8 cellular contexts compared by ENCODE assay signal in the genomic region with DNA sequence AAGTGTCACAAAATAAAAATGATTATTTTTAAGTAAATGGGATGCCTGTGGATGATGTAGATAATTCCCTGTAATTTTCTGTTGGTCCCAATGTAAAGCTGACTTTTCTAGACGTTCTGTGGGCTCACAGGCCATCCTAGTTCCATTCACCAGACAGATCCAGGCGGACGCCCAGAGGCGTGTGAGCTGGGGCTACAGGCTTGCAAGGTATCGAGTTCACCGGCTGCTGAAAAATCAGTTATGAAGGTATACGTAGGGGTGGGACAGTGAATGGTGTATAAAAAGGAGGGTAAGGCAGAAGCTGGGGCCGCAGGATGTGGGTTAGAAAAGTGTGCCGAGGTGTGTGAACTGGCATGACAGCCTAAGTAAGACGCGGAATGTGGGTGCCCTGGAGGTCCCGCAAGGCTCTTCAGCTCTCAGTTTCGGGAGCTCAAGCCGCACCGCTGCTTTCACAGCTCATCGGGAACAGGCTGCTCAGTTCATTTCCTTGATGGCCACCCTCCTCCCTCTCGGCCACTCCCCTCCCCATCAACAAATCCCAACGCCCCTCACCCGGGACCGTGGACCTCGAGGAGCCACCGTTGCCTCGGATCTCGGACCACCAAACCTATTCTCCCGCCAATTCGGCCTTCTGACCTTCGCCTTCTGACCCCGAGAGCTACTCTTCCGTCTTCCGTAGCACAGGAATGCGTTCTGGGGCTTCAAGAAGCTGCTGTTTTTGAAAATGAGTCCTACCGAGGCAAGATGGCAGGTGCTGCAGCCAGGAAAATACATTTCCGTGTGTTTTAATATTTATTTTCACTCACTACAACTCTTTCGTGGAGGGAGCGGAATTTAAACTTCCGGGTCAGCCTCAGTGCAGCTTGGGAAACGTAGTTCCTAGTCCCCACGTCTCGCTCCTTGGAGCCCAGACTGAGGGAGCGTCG. TPM values are rescaled to one million over a fixed set of nuclear protein-coding genes. Genes with fewer than 3 reads are reported as not detected.
DNase-seq lines count a peak whose midpoint lies in the region; ATAC-seq and TF ChIP-seq lines count a peak whose summit lies in the region.

A gene with protein sequence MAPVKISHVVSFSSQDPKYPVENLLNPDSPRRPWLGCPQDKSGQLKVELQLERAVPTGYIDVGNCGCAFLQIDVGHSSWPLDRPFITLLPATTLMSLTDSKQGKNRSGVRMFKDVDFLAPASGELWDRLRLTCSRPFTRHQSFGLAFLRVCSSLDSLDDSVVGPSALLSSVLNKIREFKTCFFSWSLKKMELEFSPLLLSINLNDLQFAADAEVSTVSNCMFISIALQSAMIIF (minus strand): TSS at position 782 of the 926 bp plus-strand sequence. CDS start 5,241 bp downstream, outside the sequence.

- H3K27ac ChIP-seq in HCT116 (ENCODE audit: low read depth, low read length): peak within 1 kb of the TSS; percentile 73
- H3K27ac ChIP-seq in vagina: peak within 1 kb of the TSS; percentile 90

- no peaks in the 10 kb centered on the region for H3K9me3 ChIP-seq in HCT116 (ENCODE audit: control insufficient read depth in 1 of 2, insufficient read depth in 1 of 2, low read depth in 1 of 2, low read length in 2 of 2)
- H3K9me3 ChIP-seq in MG63: no peaks in the 10 kb centered on the region
- no peaks in the 10 kb centered on the region for H3K9me3 ChIP-seq in vagina

- peak within 1 kb of the TSS; percentile 100 for H3K27ac Mint-ChIP-seq in activated naive CD8-positive, alpha-beta T cell

- no peaks in the 10 kb centered on the region for H3K9me2 ChIP-seq in HCT116 (ENCODE audit: insufficient read depth)

- ATAC-seq in HCT116: peak; percentile 91

- peak within 1 kb of the TSS; percentile 95 for H2AFZ ChIP-seq in HCT116 (ENCODE audit: low read depth, low read length, poor library complexity, severe bottlenecking)

- CTCF ChIA-PET in GM10248 (lab: Yijun Ruan, JAX) (interaction anchor here (0.6 to 5.0 kb wide), 16 partner anchors 8 to 217 kb away, joined by 3 to 24 read pairs (median 3); no protein-coding TSS in a partner anchor), HCT116 (lab: Charles Lee) (interaction anchor here (1.0 to 1.2 kb wide), 2 partner anchors 64 to 216 kb away, joined by 3 read pairs; no protein-coding TSS in a partner anchor)

- H3K4me3 ChIP-seq in HCT116 (replicated peaks in 1 of 2; ENCODE audit: low read depth in 1 of 2, low read length in 2 of 2) (peak within 1 kb of the TSS; percentile 83 to 89), MG63 (peak within 1 kb of the TSS; percentile 89), vagina (peak within 1 kb of the TSS; percentile 74 to 93)

- H3K27me3 Mint-ChIP-seq in activated naive CD8-positive, alpha-beta T cell: no peaks in the 10 kb centered on the region

- intact Hi-C loops in HCT116 (cut with micrococcal nuclease) (no loop called here), cardiac septum (cut with DNase I) (loop anchor here (2.0 kb wide), 1 partner anchor 185 kb away; the partner anchor contains the start of gene ANAPC15), posterior cingulate gyrus (cut with DNase I) (loop anchor here (5.0 kb wide), 1 partner anchor 174 kb away; the partner anchor contains the start of gene LAMTOR1), vagina (cut with DNase I) (no loop called here)

- peaks cover 54% of the 10 kb centered on the region for H3K79me2 ChIP-seq in HCT116 (ENCODE audit: insufficient read depth, low read length)

- POLR2A ChIA-PET in GM10248 (lab: Yijun Ruan, JAX) (interaction anchor here (0.5 to 0.6 kb wide), 2 partner anchors 460 to 791 kb away, joined by 6 to 10 read pairs; no protein-coding TSS in a partner anchor), HCT116 (lab: Charles Lee) (interaction anchor here (1.0 kb wide), 1 partner anchor 8 kb away, joined by 3 read pairs; no protein-coding TSS in a partner anchor)

- H3K36me3 ChIP-seq in HCT116 (ENCODE audit: control insufficient read depth in 1 of 2, insufficient read depth in 2 of 2, low read length in 2 of 2): no peaks in the 10 kb centered on the region
- peaks cover 2% of the 10 kb centered on the region; the same call in 1 of the 2 replicates for H3K36me3 ChIP-seq in MG63
- H3K36me3 ChIP-seq in vagina: peaks cover 0 to 6% of the 10 kb centered on the region in 2 donors

- RAD21 ChIA-PET in HCT116 (lab: Charles Lee; ENCODE audit: low non-redundant PET in 1 of 2, low total read pairs in 2 of 2, uncharacterized antibody in 2 of 2, unreplicated experiment in 2 of 2): interaction anchor here in 1 of 2 experiments (0.6 kb wide), 1 partner anchor 8 kb away, joined by 4 read pairs; no protein-coding TSS in a partner anchor

- TF ChIP-seq CTCF in GM10248 (IDR thresholded peaks at IDR 0.05; ENCODE audit: control extremely low read depth, extremely low read depth, low read depth, missing control alignments) (no peak), HCT116 (IDR thresholded peaks at IDR 0.05 in 2 of 3, conservative IDR thresholded peaks at IDR 0.05 in 1 of 3; ENCODE audit: borderline replicate concordance in 1 of 3, insufficient read depth in 1 of 3, low read depth in 2 of 3, low read length in 2 of 3) (no peak), vagina (IDR thresholded peaks at IDR 0.05) (no peak)

- TF ChIP-seq RAD21 in HCT116 (IDR thresholded peaks at IDR 0.05; ENCODE audit: low read depth): no peak

- peak within 1 kb of the TSS; percentile 100 for H3K4me3 Mint-ChIP-seq in activated naive CD8-positive, alpha-beta T cell

- peaks cover 4 to 18% of the 10 kb centered on the region in 2 experiments for H3K4me1 ChIP-seq in HCT116 (ENCODE audit: control insufficient read depth in 1 of 2, insufficient read depth in 2 of 2, low read length in 2 of 2)
- peaks cover 32% of the 10 kb centered on the region for H3K4me1 ChIP-seq in vagina

- H3K4me1 Mint-ChIP-seq in activated naive CD8-positive, alpha-beta T cell (ENCODE audit: low read depth): peaks cover 51% of the 10 kb centered on the region

- no peaks in the 10 kb centered on the region for H4K20me1 ChIP-seq in HCT116 (ENCODE audit: insufficient read depth)

- H3K36me3 Mint-ChIP-seq in activated naive CD8-positive, alpha-beta T cell: peaks cover 2% of the 10 kb centered on the region

- TF ChIP-seq POLR2A in HCT116 (IDR thresholded peaks at IDR 0.05; ENCODE audit: borderline replicate concordance, extremely low read depth, insufficient read depth, insufficient read length) (no peak), vagina (IDR thresholded peaks at IDR 0.05) (no peak)

- BruUV-seq in HCT116 (replicated peaks; lab: Mats Ljungman, UMichigan): TSS peak; percentile 80

- DNase-seq in GM10248 (ENCODE audit: extremely low spot score) (peak; percentile 81), HCT116 (ENCODE audit: low read depth, low spot score) (peak; percentile 86), MG63 (peak; percentile 82), SHP77 treated with DMSO at 0.1 percent for 48 hours (lab: John Stamatoyannopoulos, UW) (peak; percentile 98), cardiac septum (ENCODE audit: low spot score) (peak; percentile 87), posterior cingulate gyrus (peak; percentile 63 to 93 (median 81)), vagina (ENCODE audit: extremely low spot score in 2 of 2) (peak in 1 of 2 donors; percentile 88)

- H3K4me2 ChIP-seq in HCT116 (ENCODE audit: low read length): peak within 1 kb of the TSS; percentile 92

- H3K27me3 ChIP-seq in HCT116 (ENCODE audit: insufficient read depth, low read length): no peaks in the 10 kb centered on the region
- H3K27me3 ChIP-seq in MG63: no peaks in the 10 kb centered on the region
- H3K27me3 ChIP-seq in vagina: no peaks in the 10 kb centered on the region

- no peaks in the 10 kb centered on the region for H3K9me3 Mint-ChIP-seq in activated naive CD8-positive, alpha-beta T cell (ENCODE audit: low read depth)

- H3K9ac ChIP-seq in HCT116 (ENCODE audit: low read length): peak within 1 kb of the TSS; percentile 91

TF ChIP-seq in HCT116, 20 proteins besides CTCF, POLR2A, EP300 and RAD21:
- TF ChIP-seq ELF1 (IDR thresholded peaks at IDR 0.05; ENCODE audit: borderline replicate concordance, low read depth) (peak; percentile 95), FOSL1 (IDR thresholded peaks at IDR 0.05; ENCODE audit: low read depth) (no peak)
- TF ChIP-seq, protein P1, sequence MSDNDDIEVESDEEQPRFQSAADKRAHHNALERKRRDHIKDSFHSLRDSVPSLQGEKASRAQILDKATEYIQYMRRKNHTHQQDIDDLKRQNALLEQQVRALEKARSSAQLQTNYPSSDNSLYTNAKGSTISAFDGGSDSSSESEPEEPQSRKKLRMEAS (IDR thresholded peaks at IDR 0.05): 0 out of 2 replicates have a peak, but pooled peaks have one; percentile 62

RNA-seq across cellular contexts. Expression of the gene that starts here (rescaled TPM):
- 7.5 TPM for total RNA-seq in HCT116 (2021; ENCODE audit: unreplicated experiment)
- 0.91 and 2.1 TPM in 2 replicates for polyA plus RNA-seq in HCT116 (2012)
- total RNA-seq in MG63 (2014; rRNA removed; shearing (Covaris generic); ENCODE audit: low replicate concordance): 4.8 and 7.7 TPM in 2 replicates
- 2.9 TPM for total RNA-seq in cardiac septum
- 1.7 TPM for total RNA-seq in vagina

Comparison
In these comparisons a context has a peak if more than half of its experiments do, and no peak if none do; other contexts are left out.
1. intact Hi-C loops: an anchor here in cardiac septum (2.0 kb wide) and posterior cingulate gyrus (5.0 kb wide); none called in HCT116 and vagina.